ENCODE assay signal across 1 cellular context in genomic region chr3:52063026-52063723, GRCh38.
TF ChIP-seq lines count a peak whose summit lies in the region.

No MANE protein-coding gene starts in this region.

TF ChIP-seq in GM12878, 131 proteins besides CTCF, POLR2A, EP300 and RAD21 (continued from another document):
- no peak for TF ChIP-seq FOS (IDR thresholded peaks at IDR 0.05; ENCODE audit: borderline replicate concordance, extremely low read depth, insufficient read length)
- TF ChIP-seq CBX5 (IDR thresholded peaks at IDR 0.05; ENCODE audit: low read depth) = no peak
- TF ChIP-seq MEF2B (IDR thresholded peaks at IDR 0.05; ENCODE audit: partially characterized antibody, poor library complexity, severe bottlenecking) = no peak
- TF ChIP-seq POLR2AphosphoS2 (IDR thresholded peaks at IDR 0.05; ENCODE audit: low read depth, low read length) = no peak
- no peak for TF ChIP-seq EGR1 (IDR thresholded peaks at IDR 0.05; ENCODE audit: borderline replicate concordance in 1 of 2, low read depth in 2 of 2, low read length in 2 of 2)
- TF ChIP-seq IRF5 (IDR thresholded peaks at IDR 0.05; ENCODE audit: borderline replicate concordance) = no peak
